Comparison of ENCODE assay signal across 7 cellular contexts in the genomic region with DNA sequence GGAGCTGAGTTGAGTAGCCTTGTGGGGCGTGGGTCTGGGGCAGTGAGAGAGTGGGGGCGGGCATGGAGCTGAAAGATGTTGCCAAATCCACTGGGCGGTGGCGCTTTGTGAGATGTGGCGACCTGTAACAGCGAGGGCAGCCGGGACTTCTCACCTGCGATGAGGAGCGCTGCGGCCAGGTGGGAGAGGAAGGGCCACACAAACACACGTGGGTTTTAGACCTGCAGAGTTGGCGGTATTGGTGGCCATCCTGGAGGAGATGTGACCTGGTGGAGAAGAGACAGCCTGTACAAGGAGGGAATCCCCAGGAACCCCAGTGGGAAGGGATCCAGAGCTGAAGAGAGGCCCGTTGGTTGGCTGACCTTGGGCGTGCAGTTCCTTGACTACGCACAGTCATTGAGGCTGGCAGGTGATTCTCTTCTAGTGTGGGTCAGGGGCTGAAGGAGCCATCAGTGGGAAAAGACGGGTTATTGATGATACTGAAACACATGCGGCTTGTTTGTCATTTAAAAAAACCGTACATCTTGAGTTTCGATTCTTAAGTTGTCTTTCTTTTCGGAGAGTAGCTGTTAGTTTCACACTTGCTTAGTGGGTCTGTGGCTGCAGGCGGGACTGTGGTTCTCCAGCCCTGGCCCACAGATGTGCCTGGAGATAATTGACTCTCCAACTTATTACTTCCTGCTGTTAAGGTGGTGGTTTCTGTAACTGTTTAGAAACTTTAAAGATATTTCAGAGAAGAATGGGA. TPM values are rescaled to one million over a fixed set of nuclear protein-coding genes. Genes with fewer than 3 reads are reported as not detected.
DNase-seq lines count a peak whose midpoint lies in the region; ATAC-seq, FAIRE-seq and TF ChIP-seq lines count a peak whose summit lies in the region.

No MANE protein-coding gene starts in this region.

- H3K27ac Mint-ChIP-seq in activated B cell treated with CpG ODN at 0.5 μM for 24 hours, result peak overlapping the region; percentile 93

- peak overlapping the region; percentile 85 for H3K4me3 Mint-ChIP-seq in activated B cell treated with CpG ODN at 0.5 μM for 24 hours

- peak; percentile 17 for FAIRE-seq in urothelium cell line (lab: Jason Lieb, UNC)

- ATAC-seq in GM19351 (IDR thresholded peaks at IDR 0.05; ENCODE audit: unreplicated experiment), result peak; percentile 65
- ATAC-seq in HG03135 (IDR thresholded peaks at IDR 0.05; ENCODE audit: unreplicated experiment), result peak; percentile 38
- ATAC-seq in activated B cell treated with CpG ODN at 0.5 μM for 24 hours (ENCODE audit: low read depth), result peak; percentile 14

- POLR2A ChIA-PET in activated B cell treated with CpG ODN at 0.5 μM for 24 hours (lab: Charles Lee), result interaction anchor here (0.6 to 2.0 kb wide), 7 partner anchors 15 to 304 kb away, joined by 3 to 7 read pairs (median 5); no protein-coding TSS in a partner anchor

- no peaks in the 10 kb centered on the region for H3K36me3 Mint-ChIP-seq in activated B cell treated with CpG ODN at 0.5 μM for 24 hours (ENCODE audit: low read depth)

- intact Hi-C loops in activated B cell treated with CpG ODN at 0.5 μM for 24 hours (cut with micrococcal nuclease), result loop anchor here (2.0 to 5.0 kb wide), 2 partner anchors 37 to 899 kb away; no protein-coding TSS in a partner anchor

- CTCF ChIA-PET in activated B cell treated with CpG ODN at 0.5 μM for 24 hours (lab: Charles Lee), result no interaction called here

- no peaks in the 10 kb centered on the region for H3K9me3 Mint-ChIP-seq in activated B cell treated with CpG ODN at 0.5 μM for 24 hours

- DNase-seq in activated B cell treated with CpG ODN at 0.5 μM for 24 hours (peak; percentile 26), germinal center (ENCODE audit: low spot score) (peak; percentile 33), urothelium cell line (ENCODE audit: low spot score) (no peak), kidney glomerular epithelial cell (lab: John Stamatoyannopoulos, UW) (no peak), NCI-H2227 (lab: John Stamatoyannopoulos, UW; ENCODE audit: unreplicated experiment) (no peak)

- H3K4me1 Mint-ChIP-seq in activated B cell treated with CpG ODN at 0.5 μM for 24 hours, result peaks cover 58% of the 10 kb centered on the region

- TF ChIP-seq CTCF in activated B cell treated with CpG ODN at 0.5 μM for 24 hours (IDR thresholded peaks at IDR 0.05), result no peak

- no peaks in the 10 kb centered on the region for H3K27me3 Mint-ChIP-seq in activated B cell treated with CpG ODN at 0.5 μM for 24 hours

RNA-seq across cellular contexts. Expression of a gene that starts 2.4 kb away (rescaled TPM):
- 10.3 and 14.4 TPM in 2 replicates for total RNA-seq in activated B cell treated with CpG ODN at 0.5 μM for 24 hours

RNA-seq across cellular contexts. Expression of a gene that starts 51.1 kb away (rescaled TPM):
- total RNA-seq in activated B cell treated with CpG ODN at 0.5 μM for 24 hours, result 198 and 202 TPM in 2 replicates

Comparison
In these comparisons a context has a peak if more than half of its experiments do, and no peak if none do; other contexts are left out.
1. ATAC-seq: peak in every context shown above with its lines; median percentile 65 in GM19351; 38 in HG03135; 14 in activated B cell treated with CpG ODN at 0.5 μM for 24 hours.
2. DNase-seq: peak in activated B cell treated with CpG ODN at 0.5 μM for 24 hours (single experiment) and germinal center (single experiment); none in urothelium cell line (single experiment), kidney glomerular epithelial cell (single experiment) and NCI-H2227 (single experiment).